Comparison of ENCODE assay signal across 9 cellular contexts in the genomic region with DNA sequence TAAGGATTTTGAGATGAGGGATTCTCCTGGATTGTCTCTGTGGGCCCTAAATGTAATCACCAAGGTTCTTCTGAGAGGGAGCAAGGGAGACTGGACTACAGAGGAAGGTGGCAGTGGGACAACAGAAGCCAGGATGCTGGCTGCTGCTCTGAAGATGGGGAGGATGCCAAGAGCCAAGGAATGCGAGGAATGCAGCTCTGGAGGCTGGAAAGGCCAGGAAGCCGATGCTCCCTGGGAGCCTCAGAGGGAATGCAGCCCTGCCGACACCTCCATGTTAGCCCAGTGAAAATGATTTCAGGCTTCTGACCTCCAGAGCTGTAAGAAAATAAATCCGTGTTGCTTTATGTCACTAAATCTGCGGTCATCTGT. TPM values are rescaled to one million over a fixed set of nuclear protein-coding genes. Genes with fewer than 3 reads are reported as not detected.
DNase-seq lines count a peak whose midpoint lies in the region; ATAC-seq and TF ChIP-seq lines count a peak whose summit lies in the region.
"Had no signal": no experiment of that assay in that cellular context is flagged by ENCODE, and none has a peak within 500 bp of the region (broad histone marks: within the 10 kb centered on the region; RNA-seq: fewer than 3 reads in every experiment).

No MANE protein-coding gene starts in this region.

- TF ChIP-seq POLR2A in body of pancreas (IDR thresholded peaks at IDR 0.05) (no peak), thyroid gland (IDR thresholded peaks at IDR 0.05) (no peak)

- 64 to 65% methylated on average over 5 of the region's 5 CpGs for WGBS in body of pancreas, 2 donors
- WGBS in thyroid gland, 2 donors: 51 to 69% methylated on average over 5 of the region's 5 CpGs

- H3K27me3 ChIP-seq in HUES48 (ENCODE audit: control insufficient read depth, insufficient read depth, low read length) (no peaks in the 10 kb centered on the region), body of pancreas (no peaks in the 10 kb centered on the region), thyroid gland (no peaks in the 10 kb centered on the region)

- no peak overlapping the region for H3K4me3 ChIP-seq in HUES48 (ENCODE audit: low read depth, low read length)
- no peak overlapping the region for H3K4me3 ChIP-seq in body of pancreas
- no peak overlapping the region for H3K4me3 ChIP-seq in thyroid gland (replicated peaks in 1 of 3)

- TF ChIP-seq CTCF in body of pancreas (IDR thresholded peaks at IDR 0.05) (no peak), thyroid gland (IDR thresholded peaks at IDR 0.05) (no peak)

- DNase-seq in body of pancreas: peak; percentile 40 to 74 (median 61)
- DNase-seq in kidney glomerular epithelial cell (lab: John Stamatoyannopoulos, UW): peak; percentile 66
- DNase-seq in thyroid gland: peak; percentile 32 to 70
- DNase-seq in hippocampal formation (lab: John Stamatoyannopoulos, UW): no peak
- DNase-seq in stimulated activated CD4-positive, alpha-beta T cell treated with anti-CD3 and anti-CD28 coated beads, Interleukin-4, amount 100 ng/mL, for 24 hours: no peak
- DNase-seq: stimulated activated CD4-positive, alpha-beta T cell treated with anti-CD3 and anti-CD28 coated beads, Interleukin-2, amount 100 ng/mL, for 24 hours had no signal

- H3K9me3 ChIP-seq in HUES48 (ENCODE audit: control insufficient read depth, insufficient read depth, low read length): no peaks in the 10 kb centered on the region
- H3K9me3 ChIP-seq in body of pancreas: no peaks in the 10 kb centered on the region
- no peaks in the 10 kb centered on the region for H3K9me3 ChIP-seq in thyroid gland

- H3K36me3 ChIP-seq in HUES48 (ENCODE audit: control insufficient read depth, insufficient read depth, low read length): peaks cover 55% of the 10 kb centered on the region
- no peaks in the 10 kb centered on the region for H3K36me3 ChIP-seq in body of pancreas (replicated peaks in 1 of 2; ENCODE audit: insufficient read depth in 1 of 2, low read depth in 2 of 2)
- H3K36me3 ChIP-seq in thyroid gland: no peaks in the 10 kb centered on the region

- H3K4me1 ChIP-seq in HUES48 (ENCODE audit: control insufficient read depth, insufficient read depth, low read length) (peaks cover 23% of the 10 kb centered on the region), body of pancreas (peaks cover 14% of the 10 kb centered on the region), thyroid gland (peaks cover 42 to 61% of the 10 kb centered on the region in 2 donors)

- intact Hi-C loops in body of pancreas (cut with DNase I) (no loop called here), thyroid gland (cut with DNase I) (no loop called here)

- ATAC-seq in body of pancreas (peak; percentile 78), GM18867 (IDR thresholded peaks at IDR 0.05; ENCODE audit: unreplicated experiment) (no peak), GM18907 (IDR thresholded peaks at IDR 0.05; ENCODE audit: unreplicated experiment) (no peak)

- H3K9ac ChIP-seq in HUES48 (ENCODE audit: low read depth, low read length): 0 out of 2 replicates have a peak overlapping the region, but pooled peaks have one; percentile 32

- H3K27ac ChIP-seq in HUES48 (ENCODE audit: low read depth, low read length) (peak overlapping the region; percentile 72), body of pancreas (peak overlapping the region in 3 of 4 donors; percentile 59 to 73 (median 70)), thyroid gland (peak overlapping the region in 2 of 3 donors; percentile 8 to 15)

RNA-seq across cellular contexts. Expression of gene UMPS, which starts 44.0 kb away (rescaled TPM):
- 10 to 100 TPM in 1 of 2 donors, 1 to 10 TPM in 1; 6.5 to 12.5 TPM for total RNA-seq in body of pancreas
- 10 to 100 TPM; 18.5 to 37.4 (median 25.5) TPM for total RNA-seq in thyroid gland

Comparison
In these comparisons a context has a peak if more than half of its experiments do, and no peak if none do; other contexts are left out.
1. H3K27ac ChIP-seq: peak in every context shown above with its lines; median percentile 72 in HUES48; 70 in body of pancreas; 12 in thyroid gland.
2. DNase-seq: peak in body of pancreas (4 of 4), kidney glomerular epithelial cell (single experiment) and thyroid gland (2 of 2); none in hippocampal formation (0 of 2) and stimulated activated CD4-positive, alpha-beta T cell treated with anti-CD3 and anti-CD28 coated beads, Interleukin-4, amount 100 ng/mL, for 24 hours (single experiment).